1 cellular context compared by ENCODE assay signal in the genomic region with DNA sequence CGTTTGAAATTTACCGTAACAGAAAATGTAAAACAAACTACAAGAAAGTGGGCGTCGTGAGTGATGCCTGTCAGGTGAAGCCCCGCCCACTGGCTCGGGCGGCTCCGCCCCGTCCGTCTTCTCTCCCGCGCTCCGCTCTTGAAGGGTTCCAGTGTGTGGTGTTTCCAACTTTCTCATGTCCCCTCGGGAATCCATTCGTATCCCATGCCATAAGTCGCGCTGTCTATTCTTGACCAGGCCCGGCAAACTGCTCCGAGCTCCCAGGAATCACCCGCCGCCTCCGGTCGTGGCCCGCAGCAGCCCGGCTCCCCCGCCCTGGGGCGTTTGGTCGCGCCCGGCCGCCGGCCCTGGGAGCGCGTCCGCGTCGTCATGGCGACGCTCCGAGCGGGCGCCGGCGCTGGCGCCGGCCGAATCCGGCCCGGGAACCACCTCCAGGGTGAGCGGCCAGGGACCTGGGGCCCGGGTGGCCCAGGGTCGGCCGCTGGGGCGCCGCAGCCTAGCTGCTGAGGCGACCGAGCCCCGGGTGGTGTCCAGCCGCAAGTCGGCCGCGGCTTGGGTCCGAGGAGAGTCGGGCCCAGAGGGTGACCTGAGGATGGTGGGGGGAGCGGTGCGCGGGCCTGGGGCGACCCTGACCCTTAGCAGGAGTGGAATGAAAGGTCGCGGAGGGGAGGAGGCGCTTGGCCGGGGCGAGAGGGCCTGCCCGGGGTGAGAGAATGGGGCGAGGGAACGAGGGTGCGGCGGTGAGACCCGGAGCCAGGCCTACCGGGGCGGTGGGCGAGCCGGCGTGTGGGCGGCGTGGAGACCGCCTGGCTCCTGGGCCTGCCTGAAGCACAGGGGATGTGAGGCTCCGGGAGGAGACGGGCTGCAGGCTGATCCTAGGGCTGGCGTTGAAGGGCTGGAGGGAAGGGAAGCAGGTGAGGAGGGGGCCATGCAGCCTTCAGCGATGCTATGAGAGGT.
TF ChIP-seq lines count a peak whose summit lies in the region.

A gene (plus strand): TSS at position 375 of the 957 bp plus-strand sequence. CDS start 1,683 bp downstream, outside the sequence.

TF ChIP-seq in HepG2, 621 proteins besides CTCF, POLR2A, EP300 and RAD21 (continued from another document and continues in another):
- TF ChIP-seq, protein P1, sequence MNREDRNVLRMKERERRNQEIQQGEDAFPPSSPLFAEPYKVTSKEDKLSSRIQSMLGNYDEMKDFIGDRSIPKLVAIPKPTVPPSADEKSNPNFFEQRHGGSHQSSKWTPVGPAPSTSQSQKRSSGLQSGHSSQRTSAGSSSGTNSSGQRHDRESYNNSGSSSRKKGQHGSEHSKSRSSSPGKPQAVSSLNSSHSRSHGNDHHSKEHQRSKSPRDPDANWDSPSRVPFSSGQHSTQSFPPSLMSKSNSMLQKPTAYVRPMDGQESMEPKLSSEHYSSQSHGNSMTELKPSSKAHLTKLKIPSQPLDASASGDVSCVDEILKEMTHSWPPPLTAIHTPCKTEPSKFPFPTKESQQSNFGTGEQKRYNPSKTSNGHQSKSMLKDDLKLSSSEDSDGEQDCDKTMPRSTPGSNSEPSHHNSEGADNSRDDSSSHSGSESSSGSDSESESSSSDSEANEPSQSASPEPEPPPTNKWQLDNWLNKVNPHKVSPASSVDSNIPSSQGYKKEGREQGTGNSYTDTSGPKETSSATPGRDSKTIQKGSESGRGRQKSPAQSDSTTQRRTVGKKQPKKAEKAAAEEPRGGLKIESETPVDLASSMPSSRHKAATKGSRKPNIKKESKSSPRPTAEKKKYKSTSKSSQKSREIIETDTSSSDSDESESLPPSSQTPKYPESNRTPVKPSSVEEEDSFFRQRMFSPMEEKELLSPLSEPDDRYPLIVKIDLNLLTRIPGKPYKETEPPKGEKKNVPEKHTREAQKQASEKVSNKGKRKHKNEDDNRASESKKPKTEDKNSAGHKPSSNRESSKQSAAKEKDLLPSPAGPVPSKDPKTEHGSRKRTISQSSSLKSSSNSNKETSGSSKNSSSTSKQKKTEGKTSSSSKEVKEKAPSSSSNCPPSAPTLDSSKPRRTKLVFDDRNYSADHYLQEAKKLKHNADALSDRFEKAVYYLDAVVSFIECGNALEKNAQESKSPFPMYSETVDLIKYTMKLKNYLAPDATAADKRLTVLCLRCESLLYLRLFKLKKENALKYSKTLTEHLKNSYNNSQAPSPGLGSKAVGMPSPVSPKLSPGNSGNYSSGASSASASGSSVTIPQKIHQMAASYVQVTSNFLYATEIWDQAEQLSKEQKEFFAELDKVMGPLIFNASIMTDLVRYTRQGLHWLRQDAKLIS (CRISPR knock-in tag; IDR thresholded peaks at IDR 0.05), result no peak
- TF ChIP-seq ZNF138 (CRISPR knock-in tag; IDR thresholded peaks at IDR 0.05; ENCODE audit: low read depth), result 0 out of 2 replicates have a peak, but pooled peaks have one; percentile 74
- no peak for TF ChIP-seq CHD4 (IDR thresholded peaks at IDR 0.05; ENCODE audit: borderline replicate concordance, low read length)
- TF ChIP-seq POGZ (CRISPR knock-in tag; IDR thresholded peaks at IDR 0.05), result no peak
- TF ChIP-seq, protein P2, sequence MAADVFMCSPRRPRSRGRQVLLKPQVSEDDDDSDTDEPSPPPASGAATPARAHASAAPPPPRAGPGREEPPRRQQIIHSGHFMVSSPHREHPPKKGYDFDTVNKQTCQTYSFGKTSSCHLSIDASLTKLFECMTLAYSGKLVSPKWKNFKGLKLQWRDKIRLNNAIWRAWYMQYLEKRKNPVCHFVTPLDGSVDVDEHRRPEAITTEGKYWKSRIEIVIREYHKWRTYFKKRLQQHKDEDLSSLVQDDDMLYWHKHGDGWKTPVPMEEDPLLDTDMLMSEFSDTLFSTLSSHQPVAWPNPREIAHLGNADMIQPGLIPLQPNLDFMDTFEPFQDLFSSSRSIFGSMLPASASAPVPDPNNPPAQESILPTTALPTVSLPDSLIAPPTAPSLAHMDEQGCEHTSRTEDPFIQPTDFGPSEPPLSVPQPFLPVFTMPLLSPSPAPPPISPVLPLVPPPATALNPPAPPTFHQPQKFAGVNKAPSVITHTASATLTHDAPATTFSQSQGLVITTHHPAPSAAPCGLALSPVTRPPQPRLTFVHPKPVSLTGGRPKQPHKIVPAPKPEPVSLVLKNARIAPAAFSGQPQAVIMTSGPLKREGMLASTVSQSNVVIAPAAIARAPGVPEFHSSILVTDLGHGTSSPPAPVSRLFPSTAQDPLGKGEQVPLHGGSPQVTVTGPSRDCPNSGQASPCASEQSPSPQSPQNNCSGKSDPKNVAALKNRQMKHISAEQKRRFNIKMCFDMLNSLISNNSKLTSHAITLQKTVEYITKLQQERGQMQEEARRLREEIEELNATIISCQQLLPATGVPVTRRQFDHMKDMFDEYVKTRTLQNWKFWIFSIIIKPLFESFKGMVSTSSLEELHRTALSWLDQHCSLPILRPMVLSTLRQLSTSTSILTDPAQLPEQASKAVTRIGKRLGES (CRISPR knock-in tag; IDR thresholded peaks at IDR 0.05; ENCODE audit: borderline replicate concordance), result no peak
- TF ChIP-seq, protein P3, sequence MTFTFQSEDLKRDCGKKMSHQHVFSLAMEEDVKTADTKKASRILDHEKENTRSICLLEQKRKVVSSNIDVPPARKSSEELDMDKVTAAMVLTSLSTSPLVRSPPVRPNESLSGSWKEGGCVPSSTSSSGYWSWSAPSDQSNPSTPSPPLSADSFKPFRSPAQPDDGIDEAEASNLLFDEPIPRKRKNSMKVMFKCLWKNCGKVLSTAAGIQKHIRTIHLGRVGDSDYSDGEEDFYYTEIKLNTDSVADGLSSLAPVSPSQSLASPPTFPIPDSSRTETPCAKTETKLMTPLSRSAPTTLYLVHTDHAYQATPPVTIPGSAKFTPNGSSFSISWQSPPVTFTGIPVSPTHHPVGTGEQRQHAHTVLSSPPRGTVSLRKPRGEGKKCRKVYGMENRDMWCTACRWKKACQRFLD (CRISPR knock-in tag; IDR thresholded peaks at IDR 0.05; ENCODE audit: borderline replicate concordance), result no peak
- peak; percentile 82 for TF ChIP-seq ATF7 (IDR thresholded peaks at IDR 0.05)
- TF ChIP-seq ATF7 (CRISPR knock-in tag; IDR thresholded peaks at IDR 0.05), result no peak
- no peak for TF ChIP-seq ADNP (CRISPR knock-in tag; IDR thresholded peaks at IDR 0.05)
- 0 out of 2 replicates have a peak, but pooled peaks have one; percentile 27 for TF ChIP-seq ZNF256 (CRISPR knock-in tag; conservative IDR thresholded peaks at IDR 0.05)
- no peak for TF ChIP-seq ZNF572 (CRISPR knock-in tag; IDR thresholded peaks at IDR 0.05)
- TF ChIP-seq ZNF3 (CRISPR knock-in tag; IDR thresholded peaks at IDR 0.05), result no peak
- TF ChIP-seq NFIC (IDR thresholded peaks at IDR 0.05; ENCODE audit: low read length), result no peak
- TF ChIP-seq, protein P4, sequence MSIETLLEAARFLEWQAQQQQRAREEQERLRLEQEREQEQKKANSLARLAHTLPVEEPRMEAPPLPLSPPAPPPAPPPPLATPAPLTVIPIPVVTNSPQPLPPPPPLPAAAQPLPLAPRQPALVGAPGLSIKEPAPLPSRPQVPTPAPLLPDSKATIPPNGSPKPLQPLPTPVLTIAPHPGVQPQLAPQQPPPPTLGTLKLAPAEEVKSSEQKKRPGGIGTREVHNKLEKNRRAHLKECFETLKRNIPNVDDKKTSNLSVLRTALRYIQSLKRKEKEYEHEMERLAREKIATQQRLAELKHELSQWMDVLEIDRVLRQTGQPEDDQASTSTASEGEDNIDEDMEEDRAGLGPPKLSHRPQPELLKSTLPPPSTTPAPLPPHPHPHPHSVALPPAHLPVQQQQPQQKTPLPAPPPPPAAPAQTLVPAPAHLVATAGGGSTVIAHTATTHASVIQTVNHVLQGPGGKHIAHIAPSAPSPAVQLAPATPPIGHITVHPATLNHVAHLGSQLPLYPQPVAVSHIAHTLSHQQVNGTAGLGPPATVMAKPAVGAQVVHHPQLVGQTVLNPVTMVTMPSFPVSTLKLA (IDR thresholded peaks at IDR 0.05), result no peak
- TF ChIP-seq ARNT (IDR thresholded peaks at IDR 0.05), result no peak
- TF ChIP-seq, protein P5, sequence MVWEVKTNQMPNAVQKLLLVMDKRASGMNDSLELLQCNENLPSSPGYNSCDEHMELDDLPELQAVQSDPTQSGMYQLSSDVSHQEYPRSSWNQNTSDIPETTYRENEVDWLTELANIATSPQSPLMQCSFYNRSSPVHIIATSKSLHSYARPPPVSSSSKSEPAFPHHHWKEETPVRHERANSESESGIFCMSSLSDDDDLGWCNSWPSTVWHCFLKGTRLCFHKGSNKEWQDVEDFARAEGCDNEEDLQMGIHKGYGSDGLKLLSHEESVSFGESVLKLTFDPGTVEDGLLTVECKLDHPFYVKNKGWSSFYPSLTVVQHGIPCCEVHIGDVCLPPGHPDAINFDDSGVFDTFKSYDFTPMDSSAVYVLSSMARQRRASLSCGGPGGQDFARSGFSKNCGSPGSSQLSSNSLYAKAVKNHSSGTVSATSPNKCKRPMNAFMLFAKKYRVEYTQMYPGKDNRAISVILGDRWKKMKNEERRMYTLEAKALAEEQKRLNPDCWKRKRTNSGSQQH (CRISPR knock-in tag; IDR thresholded peaks at IDR 0.05; ENCODE audit: low read depth), result no peak
- TF ChIP-seq FOXC1 (CRISPR knock-in tag; IDR thresholded peaks at IDR 0.05; ENCODE audit: borderline replicate concordance), result no peak
- TF ChIP-seq FOSL2 (CRISPR knock-in tag; IDR thresholded peaks at IDR 0.05), result no peak
- no peak for TF ChIP-seq TOE1 (CRISPR knock-in tag; IDR thresholded peaks at IDR 0.05)
- TF ChIP-seq, protein P6, sequence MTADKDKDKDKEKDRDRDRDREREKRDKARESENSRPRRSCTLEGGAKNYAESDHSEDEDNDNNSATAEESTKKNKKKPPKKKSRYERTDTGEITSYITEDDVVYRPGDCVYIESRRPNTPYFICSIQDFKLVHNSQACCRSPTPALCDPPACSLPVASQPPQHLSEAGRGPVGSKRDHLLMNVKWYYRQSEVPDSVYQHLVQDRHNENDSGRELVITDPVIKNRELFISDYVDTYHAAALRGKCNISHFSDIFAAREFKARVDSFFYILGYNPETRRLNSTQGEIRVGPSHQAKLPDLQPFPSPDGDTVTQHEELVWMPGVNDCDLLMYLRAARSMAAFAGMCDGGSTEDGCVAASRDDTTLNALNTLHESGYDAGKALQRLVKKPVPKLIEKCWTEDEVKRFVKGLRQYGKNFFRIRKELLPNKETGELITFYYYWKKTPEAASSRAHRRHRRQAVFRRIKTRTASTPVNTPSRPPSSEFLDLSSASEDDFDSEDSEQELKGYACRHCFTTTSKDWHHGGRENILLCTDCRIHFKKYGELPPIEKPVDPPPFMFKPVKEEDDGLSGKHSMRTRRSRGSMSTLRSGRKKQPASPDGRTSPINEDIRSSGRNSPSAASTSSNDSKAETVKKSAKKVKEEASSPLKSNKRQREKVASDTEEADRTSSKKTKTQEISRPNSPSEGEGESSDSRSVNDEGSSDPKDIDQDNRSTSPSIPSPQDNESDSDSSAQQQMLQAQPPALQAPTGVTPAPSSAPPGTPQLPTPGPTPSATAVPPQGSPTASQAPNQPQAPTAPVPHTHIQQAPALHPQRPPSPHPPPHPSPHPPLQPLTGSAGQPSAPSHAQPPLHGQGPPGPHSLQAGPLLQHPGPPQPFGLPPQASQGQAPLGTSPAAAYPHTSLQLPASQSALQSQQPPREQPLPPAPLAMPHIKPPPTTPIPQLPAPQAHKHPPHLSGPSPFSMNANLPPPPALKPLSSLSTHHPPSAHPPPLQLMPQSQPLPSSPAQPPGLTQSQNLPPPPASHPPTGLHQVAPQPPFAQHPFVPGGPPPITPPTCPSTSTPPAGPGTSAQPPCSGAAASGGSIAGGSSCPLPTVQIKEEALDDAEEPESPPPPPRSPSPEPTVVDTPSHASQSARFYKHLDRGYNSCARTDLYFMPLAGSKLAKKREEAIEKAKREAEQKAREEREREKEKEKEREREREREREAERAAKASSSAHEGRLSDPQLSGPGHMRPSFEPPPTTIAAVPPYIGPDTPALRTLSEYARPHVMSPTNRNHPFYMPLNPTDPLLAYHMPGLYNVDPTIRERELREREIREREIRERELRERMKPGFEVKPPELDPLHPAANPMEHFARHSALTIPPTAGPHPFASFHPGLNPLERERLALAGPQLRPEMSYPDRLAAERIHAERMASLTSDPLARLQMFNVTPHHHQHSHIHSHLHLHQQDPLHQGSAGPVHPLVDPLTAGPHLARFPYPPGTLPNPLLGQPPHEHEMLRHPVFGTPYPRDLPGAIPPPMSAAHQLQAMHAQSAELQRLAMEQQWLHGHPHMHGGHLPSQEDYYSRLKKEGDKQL (CRISPR knock-in tag; IDR thresholded peaks at IDR 0.05; ENCODE audit: low read depth), result no peak
- TF ChIP-seq, protein P7, sequence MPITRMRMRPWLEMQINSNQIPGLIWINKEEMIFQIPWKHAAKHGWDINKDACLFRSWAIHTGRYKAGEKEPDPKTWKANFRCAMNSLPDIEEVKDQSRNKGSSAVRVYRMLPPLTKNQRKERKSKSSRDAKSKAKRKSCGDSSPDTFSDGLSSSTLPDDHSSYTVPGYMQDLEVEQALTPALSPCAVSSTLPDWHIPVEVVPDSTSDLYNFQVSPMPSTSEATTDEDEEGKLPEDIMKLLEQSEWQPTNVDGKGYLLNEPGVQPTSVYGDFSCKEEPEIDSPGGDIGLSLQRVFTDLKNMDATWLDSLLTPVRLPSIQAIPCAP (CRISPR knock-in tag; IDR thresholded peaks at IDR 0.05; ENCODE audit: low read depth), result no peak
- no peak for TF ChIP-seq NFIB (CRISPR knock-in tag; IDR thresholded peaks at IDR 0.05; ENCODE audit: borderline replicate concordance)
- no peak for TF ChIP-seq TBX3 (IDR thresholded peaks at IDR 0.05; ENCODE audit: borderline replicate concordance)
- TF ChIP-seq, protein P8, sequence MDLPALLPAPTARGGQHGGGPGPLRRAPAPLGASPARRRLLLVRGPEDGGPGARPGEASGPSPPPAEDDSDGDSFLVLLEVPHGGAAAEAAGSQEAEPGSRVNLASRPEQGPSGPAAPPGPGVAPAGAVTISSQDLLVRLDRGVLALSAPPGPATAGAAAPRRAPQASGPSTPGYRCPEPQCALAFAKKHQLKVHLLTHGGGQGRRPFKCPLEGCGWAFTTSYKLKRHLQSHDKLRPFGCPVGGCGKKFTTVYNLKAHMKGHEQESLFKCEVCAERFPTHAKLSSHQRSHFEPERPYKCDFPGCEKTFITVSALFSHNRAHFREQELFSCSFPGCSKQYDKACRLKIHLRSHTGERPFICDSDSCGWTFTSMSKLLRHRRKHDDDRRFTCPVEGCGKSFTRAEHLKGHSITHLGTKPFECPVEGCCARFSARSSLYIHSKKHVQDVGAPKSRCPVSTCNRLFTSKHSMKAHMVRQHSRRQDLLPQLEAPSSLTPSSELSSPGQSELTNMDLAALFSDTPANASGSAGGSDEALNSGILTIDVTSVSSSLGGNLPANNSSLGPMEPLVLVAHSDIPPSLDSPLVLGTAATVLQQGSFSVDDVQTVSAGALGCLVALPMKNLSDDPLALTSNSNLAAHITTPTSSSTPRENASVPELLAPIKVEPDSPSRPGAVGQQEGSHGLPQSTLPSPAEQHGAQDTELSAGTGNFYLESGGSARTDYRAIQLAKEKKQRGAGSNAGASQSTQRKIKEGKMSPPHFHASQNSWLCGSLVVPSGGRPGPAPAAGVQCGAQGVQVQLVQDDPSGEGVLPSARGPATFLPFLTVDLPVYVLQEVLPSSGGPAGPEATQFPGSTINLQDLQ (CRISPR knock-in tag; IDR thresholded peaks at IDR 0.05), result no peak
- TF ChIP-seq ESRRA (CRISPR knock-in tag; IDR thresholded peaks at IDR 0.05; ENCODE audit: low read depth), result no peak
- TF ChIP-seq CCDC6 (CRISPR knock-in tag; IDR thresholded peaks at IDR 0.05), result no peak
- TF ChIP-seq JDP2 (CRISPR knock-in tag; IDR thresholded peaks at IDR 0.05; ENCODE audit: borderline replicate concordance), result no peak
- no peak for TF ChIP-seq ZBTB3 (CRISPR knock-in tag; IDR thresholded peaks at IDR 0.05; ENCODE audit: borderline replicate concordance, low read depth)
- TF ChIP-seq ZNF446 (CRISPR knock-in tag; IDR thresholded peaks at IDR 0.05), result no peak; the same call in 1 of the 2 replicates
